Comparison of ENCODE assay signal across 1 cellular context in the genomic region with DNA sequence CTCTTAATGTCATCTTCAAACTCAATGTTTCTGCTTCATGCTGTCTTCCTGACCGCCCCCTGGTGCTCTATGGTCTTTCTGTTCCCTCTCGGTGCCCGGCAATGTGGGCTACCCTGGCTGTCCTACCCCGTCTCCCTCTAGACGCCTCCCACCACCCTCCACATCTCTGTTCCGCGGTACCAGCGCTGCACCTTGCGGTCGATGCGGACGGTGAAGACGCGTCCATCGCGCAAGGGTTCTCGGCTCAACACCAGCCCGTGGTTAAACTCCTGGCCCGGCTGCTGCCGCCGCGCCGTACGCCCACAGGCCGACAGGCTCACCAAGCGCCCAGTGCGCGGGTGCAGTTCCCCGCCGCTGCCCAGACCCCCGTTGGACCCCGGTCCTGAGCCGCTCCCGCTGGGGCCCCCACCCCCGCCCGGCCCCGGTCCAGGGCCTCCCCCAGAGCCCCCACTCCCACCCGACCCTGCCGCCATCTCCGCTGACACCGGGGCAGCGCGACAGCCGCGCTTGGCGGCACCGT.
TF ChIP-seq lines count a peak whose summit lies in the region.

A gene (minus strand): TSS at position 496 of the 520 bp plus-strand sequence. CDS start 23 bp downstream, at position 473.

TF ChIP-seq in HEK293, 187 proteins besides CTCF, POLR2A, EP300 and RAD21 (continued from another document):
- TF ChIP-seq, protein P1, sequence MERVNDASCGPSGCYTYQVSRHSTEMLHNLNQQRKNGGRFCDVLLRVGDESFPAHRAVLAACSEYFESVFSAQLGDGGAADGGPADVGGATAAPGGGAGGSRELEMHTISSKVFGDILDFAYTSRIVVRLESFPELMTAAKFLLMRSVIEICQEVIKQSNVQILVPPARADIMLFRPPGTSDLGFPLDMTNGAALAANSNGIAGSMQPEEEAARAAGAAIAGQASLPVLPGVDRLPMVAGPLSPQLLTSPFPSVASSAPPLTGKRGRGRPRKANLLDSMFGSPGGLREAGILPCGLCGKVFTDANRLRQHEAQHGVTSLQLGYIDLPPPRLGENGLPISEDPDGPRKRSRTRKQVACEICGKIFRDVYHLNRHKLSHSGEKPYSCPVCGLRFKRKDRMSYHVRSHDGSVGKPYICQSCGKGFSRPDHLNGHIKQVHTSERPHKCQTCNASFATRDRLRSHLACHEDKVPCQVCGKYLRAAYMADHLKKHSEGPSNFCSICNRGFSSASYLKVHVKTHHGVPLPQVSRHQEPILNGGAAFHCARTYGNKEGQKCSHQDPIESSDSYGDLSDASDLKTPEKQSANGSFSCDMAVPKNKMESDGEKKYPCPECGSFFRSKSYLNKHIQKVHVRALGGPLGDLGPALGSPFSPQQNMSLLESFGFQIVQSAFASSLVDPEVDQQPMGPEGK (tag by site-specific recombination; IDR thresholded peaks at IDR 0.05), result no peak
- no peak for TF ChIP-seq ZNF768 (tag by site-specific recombination; IDR thresholded peaks at IDR 0.05)
- TF ChIP-seq, protein P2, sequence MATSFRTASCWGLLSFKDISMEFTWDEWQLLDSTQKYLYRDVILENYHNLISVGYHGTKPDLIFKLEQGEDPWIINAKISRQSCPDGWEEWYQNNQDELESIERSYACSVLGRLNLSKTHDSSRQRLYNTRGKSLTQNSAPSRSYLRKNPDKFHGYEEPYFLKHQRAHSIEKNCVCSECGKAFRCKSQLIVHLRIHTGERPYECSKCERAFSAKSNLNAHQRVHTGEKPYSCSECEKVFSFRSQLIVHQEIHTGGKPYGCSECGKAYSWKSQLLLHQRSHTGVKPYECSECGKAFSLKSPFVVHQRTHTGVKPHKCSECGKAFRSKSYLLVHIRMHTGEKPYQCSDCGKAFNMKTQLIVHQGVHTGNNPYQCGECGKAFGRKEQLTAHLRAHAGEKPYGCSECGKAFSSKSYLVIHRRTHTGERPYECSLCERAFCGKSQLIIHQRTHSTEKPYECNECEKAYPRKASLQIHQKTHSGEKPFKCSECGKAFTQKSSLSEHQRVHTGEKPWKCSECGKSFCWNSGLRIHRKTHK (tag by site-specific recombination; IDR thresholded peaks at IDR 0.05), result no peak
- TF ChIP-seq, protein P3, sequence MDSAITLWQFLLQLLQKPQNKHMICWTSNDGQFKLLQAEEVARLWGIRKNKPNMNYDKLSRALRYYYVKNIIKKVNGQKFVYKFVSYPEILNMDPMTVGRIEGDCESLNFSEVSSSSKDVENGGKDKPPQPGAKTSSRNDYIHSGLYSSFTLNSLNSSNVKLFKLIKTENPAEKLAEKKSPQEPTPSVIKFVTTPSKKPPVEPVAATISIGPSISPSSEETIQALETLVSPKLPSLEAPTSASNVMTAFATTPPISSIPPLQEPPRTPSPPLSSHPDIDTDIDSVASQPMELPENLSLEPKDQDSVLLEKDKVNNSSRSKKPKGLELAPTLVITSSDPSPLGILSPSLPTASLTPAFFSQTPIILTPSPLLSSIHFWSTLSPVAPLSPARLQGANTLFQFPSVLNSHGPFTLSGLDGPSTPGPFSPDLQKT (IDR thresholded peaks at IDR 0.05; ENCODE audit: borderline replicate concordance, low read depth, low read length), result no peak
- TF ChIP-seq ZNF157 (tag by site-specific recombination; IDR thresholded peaks at IDR 0.05), result no peak
- TF ChIP-seq ZNF76 (tag by site-specific recombination; IDR thresholded peaks at IDR 0.05; ENCODE audit: borderline replicate concordance, low read depth), result 0 out of 2 replicates have a peak, but pooled peaks have one; percentile 12
- TF ChIP-seq GLI4 (tag by site-specific recombination; IDR thresholded peaks at IDR 0.05), result 0 out of 2 replicates have a peak, but pooled peaks have one; percentile 10
